Comparison of ENCODE assay signal across 15 cellular contexts in genomic region chr1:210207597-210208450, GRCh38. TPM values are rescaled to one million over a fixed set of nuclear protein-coding genes. Genes with fewer than 3 reads are reported as not detected.
DNase-seq lines count a peak whose midpoint lies in the region; ATAC-seq and TF ChIP-seq lines count a peak whose summit lies in the region.
"Had no signal": no experiment of that assay in that cellular context is flagged by ENCODE, and none has a peak within 500 bp of the region (broad histone marks: within the 10 kb centered on the region; RNA-seq: fewer than 3 reads in every experiment).

No MANE protein-coding gene starts in this region.

- no peak overlapping the region for H3K4me3 ChIP-seq in HEK293 (ENCODE audit: low read depth, low read length)
- no peak overlapping the region for H3K4me3 ChIP-seq in esophagus muscularis mucosa
- H3K4me3 ChIP-seq in mesenchymal stem cell (ENCODE audit: insufficient read depth in 1 of 2, low read depth in 1 of 2, low read length in 2 of 2): no peak overlapping the region
- H3K4me3 ChIP-seq: BLaER1 had no signal

- no peak overlapping the region for H2BK120ac ChIP-seq in mesenchymal stem cell (ENCODE audit: low read depth, low read length)

- H2AK5ac ChIP-seq in mesenchymal stem cell (ENCODE audit: low read length, severe bottlenecking): no peak overlapping the region

- no peak overlapping the region for H2BK15ac ChIP-seq in mesenchymal stem cell (ENCODE audit: low read depth, poor library complexity, severe bottlenecking)

- POLR2A ChIA-PET in HEK293 (lab: Yijun Ruan, JAX): no interaction called here

- no peak overlapping the region for H2AFZ ChIP-seq in mesenchymal stem cell (ENCODE audit: low read depth, low read length)

- no peak overlapping the region for H3K23ac ChIP-seq in mesenchymal stem cell (ENCODE audit: low read length in 2 of 2)

- no peaks in the 10 kb centered on the region for H3K36me3 ChIP-seq in HEK293 (ENCODE audit: control insufficient read depth in 2 of 2, insufficient read depth in 1 of 2, low read length in 2 of 2)
- no peaks in the 10 kb centered on the region for H3K36me3 ChIP-seq in esophagus muscularis mucosa
- no peaks in the 10 kb centered on the region for H3K36me3 ChIP-seq in mesenchymal stem cell (ENCODE audit: control insufficient read depth in 1 of 2, insufficient read depth in 2 of 2, low read depth in 1 of 2, low read length in 2 of 2)
- H3K36me3 ChIP-seq: BLaER1 had no signal

- H3K18ac ChIP-seq in mesenchymal stem cell (ENCODE audit: low read depth in 1 of 2, low read length in 2 of 2): no peak overlapping the region

- H3K27ac ChIP-seq in HEK293 (ENCODE audit: extremely low read depth, low read depth, low read length): no peak overlapping the region
- no peak overlapping the region for H3K27ac ChIP-seq in esophagus muscularis mucosa (replicated peaks in 1 of 4)
- H3K27ac ChIP-seq in mesenchymal stem cell (ENCODE audit: low read length, poor library complexity, severe bottlenecking): no peak overlapping the region
- H3K27ac ChIP-seq: BLaER1, C4-2B had no signal

- TF ChIP-seq EP300 in esophagus muscularis mucosa (IDR thresholded peaks at IDR 0.05): no peak

- no peak overlapping the region for H4K8ac ChIP-seq in mesenchymal stem cell (ENCODE audit: low read length)

- H3K9ac ChIP-seq in mesenchymal stem cell (ENCODE audit: low read length): no peak overlapping the region
- H3K9ac ChIP-seq: BLaER1 had no signal

- H3K4me1 ChIP-seq in HEK293 (ENCODE audit: control insufficient read depth, insufficient read depth, low read length): no peaks in the 10 kb centered on the region
- no peaks in the 10 kb centered on the region for H3K4me1 ChIP-seq in esophagus muscularis mucosa
- H3K4me1 ChIP-seq in mesenchymal stem cell (ENCODE audit: control insufficient read depth, insufficient read depth, low read depth, low read length): no peaks in the 10 kb centered on the region
- H3K4me1 ChIP-seq: BLaER1 had no signal

- no peak overlapping the region for H4K91ac ChIP-seq in mesenchymal stem cell (ENCODE audit: low read length)

- peaks cover 0 to 14% (median 2%) of the 10 kb centered on the region in 7 donors for H3K9me3 Mint-ChIP-seq in CD14-positive monocyte
- no peaks in the 10 kb centered on the region for H3K9me3 Mint-ChIP-seq in activated CD8-positive, alpha-beta memory T cell treated with anti-CD3 and anti-CD28 coated beads, Interleukin-2, amount 10 ng/mL, durations not matched to agents 7 days and 5 days (ENCODE audit: low read depth)
- H3K9me3 Mint-ChIP-seq: CD4-positive, alpha-beta T cell; CD8-positive, alpha-beta memory T cell had no signal

- no peaks in the 10 kb centered on the region for H3K36me3 Mint-ChIP-seq in CD14-positive monocyte
- H3K36me3 Mint-ChIP-seq in activated CD8-positive, alpha-beta memory T cell treated with anti-CD3 and anti-CD28 coated beads, Interleukin-2, amount 10 ng/mL, durations not matched to agents 7 days and 5 days: no peaks in the 10 kb centered on the region

- no peak overlapping the region for H3K4ac ChIP-seq in mesenchymal stem cell (ENCODE audit: low read depth in 1 of 2, low read length in 2 of 2)

- peaks cover 0 to 4% (median 0%) of the 10 kb centered on the region in 3 donors for H3K27me3 Mint-ChIP-seq in CD14-positive monocyte (ENCODE audit: low read depth in 3 of 3)
- H3K27me3 Mint-ChIP-seq in activated CD8-positive, alpha-beta memory T cell treated with anti-CD3 and anti-CD28 coated beads, Interleukin-2, amount 10 ng/mL, durations not matched to agents 7 days and 5 days: peaks cover 10% of the 10 kb centered on the region

- no peak for DNase-seq in CD14-positive monocyte (ENCODE audit: low spot score)
- DNase-seq in esophagus muscularis mucosa (ENCODE audit: extremely low spot score): peak; percentile 68
- DNase-seq in activated CD8-positive, alpha-beta memory T cell treated with anti-CD3 and anti-CD28 coated beads, Interleukin-2, amount 10 ng/mL, durations not matched to agents 7 days and 5 days: no peak
- DNase-seq in DMS 273 treated with DMSO at 0.1 percent for 48 hours (lab: John Stamatoyannopoulos, UW): no peak
- DNase-seq in mesenchymal stem cell: no peak
- DNase-seq: CD4-positive, alpha-beta T cell; CD8-positive, alpha-beta memory T cell; DMS53; DMS79 treated with DMSO at 0.1 percent for 48 hours; GF-D8; H7; HCEC 1CT had no signal

- H3K4me2 ChIP-seq in mesenchymal stem cell (ENCODE audit: low read length, poor library complexity, severe bottlenecking): no peak overlapping the region
- H3K4me2 ChIP-seq: BLaER1 had no signal

- CTCF ChIA-PET in HEK293 (lab: Yijun Ruan, JAX): no interaction called here
- CTCF ChIA-PET in activated CD8-positive, alpha-beta memory T cell treated with anti-CD3 and anti-CD28 coated beads, Interleukin-2, amount 10 ng/mL, durations not matched to agents 7 days and 5 days (lab: Charles Lee): no interaction called here

- no peak overlapping the region for H3K4me3 Mint-ChIP-seq in CD14-positive monocyte
- no peak overlapping the region for H3K4me3 Mint-ChIP-seq in activated CD8-positive, alpha-beta memory T cell treated with anti-CD3 and anti-CD28 coated beads, Interleukin-2, amount 10 ng/mL, durations not matched to agents 7 days and 5 days
- H3K4me3 Mint-ChIP-seq: CD4-positive, alpha-beta T cell; CD8-positive, alpha-beta memory T cell had no signal

- ATAC-seq in activated CD8-positive, alpha-beta memory T cell treated with anti-CD3 and anti-CD28 coated beads, Interleukin-2, amount 10 ng/mL, durations not matched to agents 7 days and 5 days: no peak

- H3K9me3 ChIP-seq in HEK293 (ENCODE audit: control insufficient read depth, insufficient read depth, low read depth, low read length) (no peaks in the 10 kb centered on the region), esophagus muscularis mucosa (no peaks in the 10 kb centered on the region), mesenchymal stem cell (ENCODE audit: control insufficient read depth, low read length) (no peaks in the 10 kb centered on the region)
- H3K9me3 ChIP-seq: BLaER1 had no signal

- H3K4me1 Mint-ChIP-seq in CD14-positive monocyte: no peaks in the 10 kb centered on the region
- no peaks in the 10 kb centered on the region for H3K4me1 Mint-ChIP-seq in activated CD8-positive, alpha-beta memory T cell treated with anti-CD3 and anti-CD28 coated beads, Interleukin-2, amount 10 ng/mL, durations not matched to agents 7 days and 5 days
- H3K4me1 Mint-ChIP-seq: CD8-positive, alpha-beta memory T cell had no signal

- H3K79me1 ChIP-seq in mesenchymal stem cell (replicated peaks; ENCODE audit: low read length, poor library complexity, severe bottlenecking): no peaks in the 10 kb centered on the region

- H3K14ac ChIP-seq in mesenchymal stem cell (ENCODE audit: low read length in 2 of 2): no peak overlapping the region

- WGBS in esophagus muscularis mucosa: 96% methylated on average over 2 of the region's 2 CpGs
- 98% methylated on average over 1 of the region's 2 CpGs for WGBS in mesenchymal stem cell

- H2BK12ac ChIP-seq in mesenchymal stem cell (ENCODE audit: low read length in 2 of 2): no peak overlapping the region

- intact Hi-C loops in CD14-positive monocyte (cut with micrococcal nuclease) (no loop called here), esophagus muscularis mucosa (cut with DNase I) (no loop called here)

- no peak overlapping the region for H2BK5ac ChIP-seq in mesenchymal stem cell (ENCODE audit: low read depth, low read length, poor library complexity, severe bottlenecking)

- H3K27me3 ChIP-seq in esophagus muscularis mucosa: no peaks in the 10 kb centered on the region
- no peaks in the 10 kb centered on the region for H3K27me3 ChIP-seq in mesenchymal stem cell (ENCODE audit: control insufficient read depth in 1 of 2, insufficient read depth in 1 of 2, low read length in 2 of 2)
- H3K27me3 ChIP-seq: BLaER1 had no signal

- no peak overlapping the region for H3K27ac Mint-ChIP-seq in CD14-positive monocyte
- H3K27ac Mint-ChIP-seq in activated CD8-positive, alpha-beta memory T cell treated with anti-CD3 and anti-CD28 coated beads, Interleukin-2, amount 10 ng/mL, durations not matched to agents 7 days and 5 days: no peak overlapping the region
- H3K27ac Mint-ChIP-seq: CD4-positive, alpha-beta T cell; CD8-positive, alpha-beta memory T cell had no signal

- peak; percentile 11 for TF ChIP-seq CTCF in CD14-positive monocyte (IDR thresholded peaks at IDR 0.05)
- no peak for TF ChIP-seq CTCF in HEK293 (tag by site-specific recombination; IDR thresholded peaks at IDR 0.05)
- no peak for TF ChIP-seq CTCF in esophagus muscularis mucosa (IDR thresholded peaks at IDR 0.05)

- no peak for TF ChIP-seq POLR2A in esophagus muscularis mucosa (IDR thresholded peaks at IDR 0.05; ENCODE audit: low read depth)

TF ChIP-seq in HEK293, 187 proteins besides CTCF, POLR2A, EP300 and RAD21 (continues in another document):
- TF ChIP-seq ELK4 (IDR thresholded peaks at IDR 0.05; ENCODE audit: borderline replicate concordance, low read depth, low read length) (no peak), ZNF558 (tag by site-specific recombination; IDR thresholded peaks at IDR 0.05) (no peak), ZFHX2 (tag by site-specific recombination; conservative IDR thresholded peaks at IDR 0.05) (no peak), ZNF639 (tag by site-specific recombination; IDR thresholded peaks at IDR 0.05) (no peak)

RNA-seq across cellular contexts. Expression of gene SERTAD4, which starts 24.8 kb away (rescaled TPM):
- polyA plus RNA-seq in CD14-positive monocyte: not detected
- 1 to 10 TPM; 1.8 to 2.6 (median 2.1) TPM for total RNA-seq in esophagus muscularis mucosa
- total RNA-seq in activated CD8-positive, alpha-beta memory T cell treated with anti-CD3 and anti-CD28 coated beads, Interleukin-2, amount 10 ng/mL, durations not matched to agents 7 days and 5 days: not detected
- polyA plus RNA-seq in mesenchymal stem cell (2013, experiment 1 of 2): 6.3 TPM
- polyA plus RNA-seq in mesenchymal stem cell (2013, experiment 2 of 2): 5.7 TPM
- total RNA-seq: CD4-positive, alpha-beta T cell; CD8-positive, alpha-beta memory T cell had no signal
- polyA plus RNA-seq: CD8-positive, alpha-beta memory T cell had no signal
